Comparison of ENCODE assay signal across 1 cellular context in the genomic region with DNA sequence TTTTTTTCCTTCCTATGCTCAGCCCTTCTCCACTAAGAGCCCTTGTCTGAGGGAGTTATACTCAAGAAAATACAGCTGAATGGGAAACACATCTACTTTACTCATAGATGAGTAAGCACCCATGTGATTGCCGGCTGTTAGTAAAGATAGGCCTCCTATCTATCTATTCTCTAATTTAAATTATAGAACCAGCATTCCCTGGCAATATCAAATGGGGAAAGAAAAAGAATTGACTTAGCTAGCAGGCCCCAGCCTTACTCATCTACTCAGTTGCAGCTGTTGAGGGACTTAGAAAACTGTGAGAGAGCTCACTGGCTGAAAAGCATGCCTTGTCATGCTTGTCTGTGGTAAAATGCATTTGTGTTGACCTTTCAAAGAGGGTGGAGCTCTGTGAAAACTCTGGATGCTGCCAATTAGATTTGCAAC.
TF ChIP-seq lines count a peak whose summit lies in the region.

No MANE protein-coding gene starts in this region.

TF ChIP-seq in HCT116, 20 proteins besides CTCF, POLR2A, EP300 and RAD21 (continued from another document):
- peak; percentile 15; the same call in 1 of the 2 replicates for TF ChIP-seq FOSL1 (IDR thresholded peaks at IDR 0.05; ENCODE audit: low read depth)
